In genomic region chr12:45762185-45763110, GRCh38 we compare ENCODE assay signal across 8 cellular contexts. TPM values are rescaled to one million over a fixed set of nuclear protein-coding genes. Genes with fewer than 3 reads are reported as not detected.
DNase-seq lines count a peak whose midpoint lies in the region; ATAC-seq and TF ChIP-seq lines count a peak whose summit lies in the region.

No MANE protein-coding gene starts in this region.

- DNase-seq in GM03348 (ENCODE audit: low spot score) (peak; percentile 44), M059J (ENCODE audit: low read depth) (peak; percentile 31), WERI-Rb-1 (no peak), hepatic stellate cell (ENCODE audit: low spot score) (peak; percentile 32), stomach (no peak), posterior vena cava (ENCODE audit: low spot score) (no peak)

- H3K4me3 ChIP-seq in WERI-Rb-1 (ENCODE audit: low read depth, low read length) (no peak overlapping the region), stomach (no peak overlapping the region)

- TF ChIP-seq CTCF in 22Rv1 (IDR thresholded peaks at IDR 0.05) (peak; percentile 92), WERI-Rb-1 (IDR thresholded peaks at IDR 0.05; ENCODE audit: low read depth, low read length) (peak; percentile 24; the same call in 1 of the 2 replicates), stomach (IDR thresholded peaks at IDR 0.05) (peak in 4 of 7 experiments; percentile 19 to 50 (median 29))

- no peak overlapping the region for H3K27ac ChIP-seq in 22Rv1
- no peak overlapping the region for H3K27ac ChIP-seq in WERI-Rb-1
- no peak overlapping the region for H3K27ac ChIP-seq in stomach

- ATAC-seq in GM18861 (IDR thresholded peaks at IDR 0.05; ENCODE audit: unreplicated experiment) = no peak

- peaks cover 0 to 47% (median 11%) of the 10 kb centered on the region in 4 donors for H3K4me1 ChIP-seq in stomach

- intact Hi-C loops in stomach (cut with DNase I; ENCODE audit: low total_unique reads) = no loop called here
- intact Hi-C loops in posterior vena cava (cut with DNase I) = no loop called here

- TF ChIP-seq POLR2A in stomach (IDR thresholded peaks at IDR 0.05) = no peak

- H3K27me3 ChIP-seq in WERI-Rb-1 (ENCODE audit: insufficient read depth, low read depth, severe bottlenecking) = no peaks in the 10 kb centered on the region
- no peaks in the 10 kb centered on the region for H3K27me3 ChIP-seq in stomach

- H3K9me3 ChIP-seq in WERI-Rb-1 (ENCODE audit: severe bottlenecking) (no peaks in the 10 kb centered on the region), stomach (no peaks in the 10 kb centered on the region)

- no peak for TF ChIP-seq EP300 in stomach (IDR thresholded peaks at IDR 0.05)

- no peaks in the 10 kb centered on the region for H3K36me3 ChIP-seq in WERI-Rb-1
- no peaks in the 10 kb centered on the region for H3K36me3 ChIP-seq in stomach

- 20 to 45% (median 39%) methylated on average over 3 of the region's 3 CpGs for WGBS in stomach, 5 donors

RNA-seq across cellular contexts. Expression of gene ARID2, which starts 32.9 kb away (rescaled TPM):
- total RNA-seq in M059J (2014; rRNA removed; shearing (Covaris generic)) = 8.7 and 11.0 TPM in 2 replicates
- total RNA-seq in stomach (10 to 100 TPM in 4 of 5 donors, 1 to 10 TPM in 1; 2.6 to 80.4 (median 28.5) TPM), posterior vena cava (10 to 100 TPM; 26.6 to 27.8 TPM)
- 1 to 10 TPM; 2.8 to 5.6 (median 4.1) TPM for polyA plus RNA-seq in stomach

Comparison
In these comparisons a context has a peak if more than half of its experiments do, and no peak if none do; other contexts are left out.
1. CTCF ChIP-seq: peak in every context shown above with its lines; median percentile 92 in 22Rv1; 29 in stomach; 24 in WERI-Rb-1.
2. DNase-seq: peak in GM03348 (single experiment), M059J (single experiment) and hepatic stellate cell (single experiment); none in WERI-Rb-1 (single experiment), stomach (single experiment) and posterior vena cava (single experiment).